ENCODE assay signal across 20 cellular contexts in the genomic region with DNA sequence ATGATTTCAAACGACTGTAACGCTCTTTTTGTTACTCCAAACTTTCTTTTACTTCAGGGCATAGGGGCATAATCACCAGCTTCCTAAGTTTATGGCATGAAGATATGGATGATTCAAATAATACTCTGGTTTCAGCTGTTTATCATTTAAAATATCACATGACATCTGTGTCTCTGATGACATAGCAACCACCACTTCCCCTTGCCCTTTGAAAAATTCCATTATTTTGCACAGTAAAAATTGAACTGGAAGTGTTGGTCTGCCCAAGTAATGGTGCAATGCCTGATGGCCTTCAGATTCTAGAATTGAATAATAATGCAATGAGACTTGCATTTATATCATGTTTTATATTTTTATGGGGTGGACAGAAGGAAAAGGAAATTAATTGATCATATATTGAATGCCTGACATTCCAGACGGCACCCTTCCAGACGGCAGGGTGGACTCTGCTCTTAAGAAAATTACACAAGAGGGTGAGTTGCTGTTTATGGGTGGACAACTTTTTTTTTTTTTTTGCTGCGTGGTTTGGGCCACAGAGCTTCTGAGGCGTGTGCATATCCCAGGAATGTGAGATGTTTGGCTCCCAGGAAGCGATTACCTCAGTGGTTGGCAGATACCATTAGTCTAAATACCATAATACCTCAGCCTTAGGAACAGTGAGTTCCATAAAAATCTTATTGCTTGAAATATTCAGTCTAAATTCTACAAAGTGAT.
DNase-seq lines count a peak whose midpoint lies in the region; ATAC-seq, FAIRE-seq and TF ChIP-seq lines count a peak whose summit lies in the region.
"Had no signal": no experiment of that assay in that cellular context is flagged by ENCODE, and none has a peak within 500 bp of the region (broad histone marks: within the 10 kb centered on the region; RNA-seq: fewer than 3 reads in every experiment).

No MANE protein-coding gene starts in this region.

- no peak for FAIRE-seq in GM12892 (lab: Jason Lieb, UNC)
- FAIRE-seq: H54 had no signal

- no peaks in the 10 kb centered on the region for H3K4me1 ChIP-seq in foreskin keratinocyte

- H3K27me3 ChIP-seq in foreskin keratinocyte = no peaks in the 10 kb centered on the region

- no peaks in the 10 kb centered on the region for H3K36me3 Mint-ChIP-seq in activated naive CD4-positive, alpha-beta T cell treated with anti-CD3 and anti-CD28 coated beads for 36 hours (ENCODE audit: low read depth)
- no peaks in the 10 kb centered on the region for H3K36me3 Mint-ChIP-seq in progenitor cell of endocrine pancreas (ENCODE audit: insufficient read depth)
- H3K36me3 Mint-ChIP-seq: memory B cell had no signal

- no peak overlapping the region for H3K4me3 Mint-ChIP-seq in activated naive CD4-positive, alpha-beta T cell treated with anti-CD3 and anti-CD28 coated beads for 36 hours
- H3K4me3 Mint-ChIP-seq in progenitor cell of endocrine pancreas (ENCODE audit: low read depth) = no peak overlapping the region
- H3K4me3 Mint-ChIP-seq: activated T-cell treated with anti-CD3 and anti-CD28 coated beads, Interleukin-2, amount 50 U/mL, for 24 hours; memory B cell had no signal

- intact Hi-C loops in activated naive CD4-positive, alpha-beta T cell treated with anti-CD3 and anti-CD28 coated beads for 36 hours (cut with micrococcal nuclease) = no loop called here

- CTCF ChIA-PET in activated naive CD4-positive, alpha-beta T cell treated with anti-CD3 and anti-CD28 coated beads for 36 hours (lab: Charles Lee) = no interaction called here

- DNase-seq in EL (peak; percentile 83), foreskin keratinocyte (peak; percentile 1 to 11), renal cortical epithelial cell (ENCODE audit: low read depth) (peak; percentile 84), progenitor cell of endocrine pancreas (ENCODE audit: low spot score, unreplicated experiment) (no peak), GM12892 (ENCODE audit: insufficient read length) (no peak)
- DNase-seq in activated naive CD4-positive, alpha-beta T cell treated with anti-CD3 and anti-CD28 coated beads for 36 hours = no peak
- DNase-seq in stimulated activated CD4-positive, alpha-beta T cell treated with anti-CD3 and anti-CD28 coated beads, Interleukin-4, amount 100 ng/mL, for 1 hour = no peak
- DNase-seq: activated CD4-positive, alpha-beta T cell treated with anti-CD3 and anti-CD28 coated beads for 48 hours; activated T-cell treated with anti-CD3 and anti-CD28 coated beads, Interleukin-2, amount 50 U/mL, for 24 hours; DMS53; Karpas-422; NCI-H2081; NCI-H748 treated with DMSO at 0.1 percent for 48 hours; substantia nigra; T-helper 2 cell had no signal

- H3K27ac Mint-ChIP-seq in activated naive CD4-positive, alpha-beta T cell treated with anti-CD3 and anti-CD28 coated beads for 36 hours = no peak overlapping the region
- H3K27ac Mint-ChIP-seq in progenitor cell of endocrine pancreas = no peak overlapping the region
- H3K27ac Mint-ChIP-seq: activated T-cell treated with anti-CD3 and anti-CD28 coated beads, Interleukin-2, amount 50 U/mL, for 24 hours; memory B cell had no signal

- TF ChIP-seq POLR2A in GM12892 (IDR thresholded peaks at IDR 0.05; ENCODE audit: low read depth, low read length) = no peak

- no peaks in the 10 kb centered on the region for H3K27me3 Mint-ChIP-seq in activated naive CD4-positive, alpha-beta T cell treated with anti-CD3 and anti-CD28 coated beads for 36 hours (ENCODE audit: low read depth)
- peaks cover 5% of the 10 kb centered on the region for H3K27me3 Mint-ChIP-seq in progenitor cell of endocrine pancreas
- H3K27me3 Mint-ChIP-seq: activated T-cell treated with anti-CD3 and anti-CD28 coated beads, Interleukin-2, amount 50 U/mL, for 24 hours had no signal

- ATAC-seq in SK-N-SH treated with all-trans-retinoic acid at 6 μM for 48 hours = peak; percentile 69; the same call in 2 of the 3 replicates
- no peak for ATAC-seq in foreskin keratinocyte

- no peak overlapping the region for H3K27ac ChIP-seq in foreskin keratinocyte
- H3K27ac ChIP-seq: C4-2B, HL-60 had no signal

- H3K4me1 Mint-ChIP-seq in activated naive CD4-positive, alpha-beta T cell treated with anti-CD3 and anti-CD28 coated beads for 36 hours (ENCODE audit: low read depth) = no peaks in the 10 kb centered on the region
- H3K4me1 Mint-ChIP-seq in progenitor cell of endocrine pancreas (ENCODE audit: low read depth) = no peaks in the 10 kb centered on the region
- H3K4me1 Mint-ChIP-seq: memory B cell had no signal

- no peak for TF ChIP-seq CTCF in foreskin keratinocyte (conservative IDR thresholded peaks at IDR 0.05)
- no peak for TF ChIP-seq CTCF in progenitor cell of endocrine pancreas (IDR thresholded peaks at IDR 0.05; ENCODE audit: unreplicated experiment)

- peaks cover 2% of the 10 kb centered on the region for H3K9me3 Mint-ChIP-seq in activated naive CD4-positive, alpha-beta T cell treated with anti-CD3 and anti-CD28 coated beads for 36 hours
- peaks cover 16% of the 10 kb centered on the region for H3K9me3 Mint-ChIP-seq in progenitor cell of endocrine pancreas (ENCODE audit: low read depth)

TF ChIP-seq in SK-N-SH treated with all-trans-retinoic acid at 6 μM for 48 hours, 23 proteins besides CTCF, POLR2A, EP300 and RAD21:
- TF ChIP-seq ISL1 (CRISPR knock-in tag; IDR thresholded peaks at IDR 0.05) (0 out of 2 replicates have a peak, but pooled peaks have one; percentile 7), ZNF8 (CRISPR knock-in tag; IDR thresholded peaks at IDR 0.05) (no peak), ZNF70 (CRISPR knock-in tag; IDR thresholded peaks at IDR 0.05) (no peak), OSR1 (CRISPR knock-in tag; IDR thresholded peaks at IDR 0.05) (no peak), ZFP3 (CRISPR knock-in tag; IDR thresholded peaks at IDR 0.05) (no peak), BACH2 (CRISPR knock-in tag; IDR thresholded peaks at IDR 0.05; ENCODE audit: borderline replicate concordance) (no peak), PPARA (CRISPR knock-in tag; IDR thresholded peaks at IDR 0.05; ENCODE audit: borderline replicate concordance) (no peak), ZC3H10 (CRISPR knock-in tag; IDR thresholded peaks at IDR 0.05) (no peak)
- TF ChIP-seq, protein P1, sequence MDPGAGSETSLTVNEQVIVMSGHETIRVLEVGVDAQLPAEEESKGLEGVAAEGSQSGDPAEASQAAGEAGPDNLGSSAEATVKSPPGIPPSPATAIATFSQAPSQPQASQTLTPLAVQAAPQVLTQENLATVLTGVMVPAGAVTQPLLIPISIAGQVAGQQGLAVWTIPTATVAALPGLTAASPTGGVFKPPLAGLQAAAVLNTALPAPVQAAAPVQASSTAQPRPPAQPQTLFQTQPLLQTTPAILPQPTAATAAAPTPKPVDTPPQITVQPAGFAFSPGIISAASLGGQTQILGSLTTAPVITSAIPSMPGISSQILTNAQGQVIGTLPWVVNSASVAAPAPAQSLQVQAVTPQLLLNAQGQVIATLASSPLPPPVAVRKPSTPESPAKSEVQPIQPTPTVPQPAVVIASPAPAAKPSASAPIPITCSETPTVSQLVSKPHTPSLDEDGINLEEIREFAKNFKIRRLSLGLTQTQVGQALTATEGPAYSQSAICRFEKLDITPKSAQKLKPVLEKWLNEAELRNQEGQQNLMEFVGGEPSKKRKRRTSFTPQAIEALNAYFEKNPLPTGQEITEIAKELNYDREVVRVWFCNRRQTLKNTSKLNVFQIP (CRISPR knock-in tag; IDR thresholded peaks at IDR 0.05; ENCODE audit: borderline replicate concordance, low read depth) = no peak

Comparison
In these comparisons a context has a peak if more than half of its experiments do, and no peak if none do; other contexts are left out.
1. DNase-seq: peak in EL (single experiment), foreskin keratinocyte (2 of 2) and renal cortical epithelial cell (single experiment); none in activated naive CD4-positive, alpha-beta T cell treated with anti-CD3 and anti-CD28 coated beads for 36 hours (single experiment), progenitor cell of endocrine pancreas (single experiment), GM12892 (single experiment) and stimulated activated CD4-positive, alpha-beta T cell treated with anti-CD3 and anti-CD28 coated beads, Interleukin-4, amount 100 ng/mL, for 1 hour (single experiment).